1 cellular context compared by ENCODE assay signal in genomic region chr6:121334299-121335104, GRCh38.
TF ChIP-seq lines count a peak whose summit lies in the region.

TBC1D32 (minus strand) TSS chr6:121334480; CDS start chr6:121334430, 50 bp downstream.

TF ChIP-seq in HepG2, 621 proteins besides CTCF, POLR2A, EP300 and RAD21 (continued from another document and continues in another):
- TF ChIP-seq NR2F6 (IDR thresholded peaks at IDR 0.05) (no peak), NR2F6 (CRISPR knock-in tag; IDR thresholded peaks at IDR 0.05) (no peak; the same call in 1 of the 2 replicates), HOXA3 (CRISPR knock-in tag; IDR thresholded peaks at IDR 0.05) (peak; percentile 98), ZNF563 (CRISPR knock-in tag; IDR thresholded peaks at IDR 0.05) (peak; percentile 84; the same call in 1 of the 2 replicates), KLF15 (CRISPR knock-in tag; IDR thresholded peaks at IDR 0.05; ENCODE audit: borderline replicate concordance) (0 out of 2 replicates have a peak, but pooled peaks have one; percentile 42), MEIS1 (CRISPR knock-in tag; IDR thresholded peaks at IDR 0.05; ENCODE audit: borderline replicate concordance) (peak; percentile 71), CBX1 (IDR thresholded peaks at IDR 0.05; ENCODE audit: low read depth) (peak; percentile 69), CREM (IDR thresholded peaks at IDR 0.05) (peak; percentile 93), CREM (CRISPR knock-in tag; IDR thresholded peaks at IDR 0.05) (no peak), RFX3 (CRISPR knock-in tag; IDR thresholded peaks at IDR 0.05) (peak; percentile 94), ZNF574 (CRISPR knock-in tag; IDR thresholded peaks at IDR 0.05) (peak; percentile 71), ZNF839 (CRISPR knock-in tag; IDR thresholded peaks at IDR 0.05; ENCODE audit: borderline replicate concordance) (peak; percentile 83; the same call in 1 of the 2 replicates), DZIP1 (CRISPR knock-in tag; IDR thresholded peaks at IDR 0.05) (peak; percentile 74; the same call in 1 of the 2 replicates), LCORL (IDR thresholded peaks at IDR 0.05) (no peak), LCORL (CRISPR knock-in tag; IDR thresholded peaks at IDR 0.05) (peak; percentile 65), ZNF160 (CRISPR knock-in tag; IDR thresholded peaks at IDR 0.05) (peak; percentile 35; the same call in 1 of the 2 replicates), HDAC6 (IDR thresholded peaks at IDR 0.05; ENCODE audit: low read depth, low read length) (no peak), MED8 (CRISPR knock-in tag; IDR thresholded peaks at IDR 0.05; ENCODE audit: insufficient replicate concordance) (no peak), ZNF382 (CRISPR knock-in tag; IDR thresholded peaks at IDR 0.05; ENCODE audit: borderline replicate concordance) (no peak), ZHX2 (IDR thresholded peaks at IDR 0.05; ENCODE audit: low read depth) (peak; percentile 89; the same call in 1 of the 2 replicates), ZHX2 (CRISPR knock-in tag; IDR thresholded peaks at IDR 0.05; ENCODE audit: borderline replicate concordance) (no peak; the same call in 1 of the 2 replicates), RXRB (CRISPR knock-in tag; IDR thresholded peaks at IDR 0.05; ENCODE audit: borderline replicate concordance) (0 out of 2 replicates have a peak, but pooled peaks have one; percentile 51), NFATC3 (CRISPR knock-in tag; IDR thresholded peaks at IDR 0.05) (peak; percentile 74; the same call in 1 of the 2 replicates), THAP11 (CRISPR knock-in tag; IDR thresholded peaks at IDR 0.05) (peak; percentile 74; the same call in 1 of the 2 replicates), FOSL2 (CRISPR knock-in tag; IDR thresholded peaks at IDR 0.05) (peak; percentile 78), RARA (CRISPR knock-in tag; IDR thresholded peaks at IDR 0.05) (peak; percentile 32; the same call in 1 of the 2 replicates), HNRNPK (IDR thresholded peaks at IDR 0.05; ENCODE audit: low read depth, low read length, poor library complexity, severe bottlenecking) (no peak), ELF3 (CRISPR knock-in tag; IDR thresholded peaks at IDR 0.05) (peak; percentile 46; the same call in 1 of the 2 replicates), SALL1 (CRISPR knock-in tag; IDR thresholded peaks at IDR 0.05) (peak; percentile 95)
- TF ChIP-seq, protein P1, sequence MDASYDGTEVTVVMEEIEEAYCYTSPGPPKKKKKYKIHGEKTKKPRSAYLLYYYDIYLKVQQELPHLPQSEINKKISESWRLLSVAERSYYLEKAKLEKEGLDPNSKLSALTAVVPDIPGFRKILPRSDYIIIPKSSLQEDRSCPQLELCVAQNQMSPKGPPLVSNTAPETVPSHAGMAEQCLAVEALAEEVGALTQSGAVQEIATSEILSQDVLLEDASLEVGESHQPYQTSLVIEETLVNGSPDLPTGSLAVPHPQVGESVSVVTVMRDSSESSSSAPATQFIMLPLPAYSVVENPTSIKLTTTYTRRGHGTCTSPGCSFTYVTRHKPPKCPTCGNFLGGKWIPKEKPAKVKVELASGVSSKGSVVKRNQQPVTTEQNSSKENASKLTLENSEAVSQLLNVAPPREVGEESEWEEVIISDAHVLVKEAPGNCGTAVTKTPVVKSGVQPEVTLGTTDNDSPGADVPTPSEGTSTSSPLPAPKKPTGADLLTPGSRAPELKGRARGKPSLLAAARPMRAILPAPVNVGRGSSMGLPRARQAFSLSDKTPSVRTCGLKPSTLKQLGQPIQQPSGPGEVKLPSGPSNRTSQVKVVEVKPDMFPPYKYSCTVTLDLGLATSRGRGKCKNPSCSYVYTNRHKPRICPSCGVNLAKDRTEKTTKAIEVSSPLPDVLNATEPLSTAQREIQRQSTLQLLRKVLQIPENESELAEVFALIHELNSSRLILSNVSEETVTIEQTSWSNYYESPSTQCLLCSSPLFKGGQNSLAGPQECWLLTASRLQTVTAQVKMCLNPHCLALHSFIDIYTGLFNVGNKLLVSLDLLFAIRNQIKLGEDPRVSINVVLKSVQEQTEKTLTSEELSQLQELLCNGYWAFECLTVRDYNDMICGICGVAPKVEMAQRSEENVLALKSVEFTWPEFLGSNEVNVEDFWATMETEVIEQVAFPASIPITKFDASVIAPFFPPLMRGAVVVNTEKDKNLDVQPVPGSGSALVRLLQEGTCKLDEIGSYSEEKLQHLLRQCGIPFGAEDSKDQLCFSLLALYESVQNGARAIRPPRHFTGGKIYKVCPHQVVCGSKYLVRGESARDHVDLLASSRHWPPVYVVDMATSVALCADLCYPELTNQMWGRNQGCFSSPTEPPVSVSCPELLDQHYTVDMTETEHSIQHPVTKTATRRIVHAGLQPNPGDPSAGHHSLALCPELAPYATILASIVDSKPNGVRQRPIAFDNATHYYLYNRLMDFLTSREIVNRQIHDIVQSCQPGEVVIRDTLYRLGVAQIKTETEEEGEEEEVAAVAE (CRISPR knock-in tag; IDR thresholded peaks at IDR 0.05; ENCODE audit: borderline replicate concordance): peak; percentile 60; the same call in 1 of the 2 replicates
- TF ChIP-seq, protein P2, sequence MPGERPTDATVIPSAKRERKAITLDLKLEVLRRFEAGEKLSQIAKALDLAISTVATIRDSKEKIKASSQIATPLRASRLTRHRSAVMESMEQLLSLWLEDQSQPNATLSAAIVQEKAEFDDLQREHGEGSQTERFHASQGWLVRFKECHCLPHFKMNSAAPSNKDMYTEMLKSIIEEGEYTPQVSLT (CRISPR knock-in tag; IDR thresholded peaks at IDR 0.05; ENCODE audit: borderline replicate concordance, low read depth): peak; percentile 82; the same call in 1 of the 2 replicates
- TF ChIP-seq, protein P3, sequence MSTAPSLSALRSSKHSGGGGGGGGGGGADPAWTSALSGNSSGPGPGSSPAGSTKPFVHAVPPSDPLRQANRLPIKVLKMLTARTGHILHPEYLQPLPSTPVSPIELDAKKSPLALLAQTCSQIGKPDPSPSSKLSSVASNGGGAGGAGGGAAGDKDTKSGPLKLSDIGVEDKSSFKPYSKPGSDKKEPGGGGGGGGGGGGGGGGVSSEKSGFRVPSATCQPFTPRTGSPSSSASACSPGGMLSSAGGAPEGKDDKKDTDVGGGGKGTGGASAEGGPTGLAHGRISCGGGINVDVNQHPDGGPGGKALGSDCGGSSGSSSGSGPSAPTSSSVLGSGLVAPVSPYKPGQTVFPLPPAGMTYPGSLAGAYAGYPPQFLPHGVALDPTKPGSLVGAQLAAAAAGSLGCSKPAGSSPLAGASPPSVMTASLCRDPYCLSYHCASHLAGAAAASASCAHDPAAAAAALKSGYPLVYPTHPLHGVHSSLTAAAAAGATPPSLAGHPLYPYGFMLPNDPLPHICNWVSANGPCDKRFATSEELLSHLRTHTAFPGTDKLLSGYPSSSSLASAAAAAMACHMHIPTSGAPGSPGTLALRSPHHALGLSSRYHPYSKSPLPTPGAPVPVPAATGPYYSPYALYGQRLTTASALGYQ (CRISPR knock-in tag; IDR thresholded peaks at IDR 0.05): peak; percentile 18; the same call in 1 of the 2 replicates
- TF ChIP-seq, protein P4, sequence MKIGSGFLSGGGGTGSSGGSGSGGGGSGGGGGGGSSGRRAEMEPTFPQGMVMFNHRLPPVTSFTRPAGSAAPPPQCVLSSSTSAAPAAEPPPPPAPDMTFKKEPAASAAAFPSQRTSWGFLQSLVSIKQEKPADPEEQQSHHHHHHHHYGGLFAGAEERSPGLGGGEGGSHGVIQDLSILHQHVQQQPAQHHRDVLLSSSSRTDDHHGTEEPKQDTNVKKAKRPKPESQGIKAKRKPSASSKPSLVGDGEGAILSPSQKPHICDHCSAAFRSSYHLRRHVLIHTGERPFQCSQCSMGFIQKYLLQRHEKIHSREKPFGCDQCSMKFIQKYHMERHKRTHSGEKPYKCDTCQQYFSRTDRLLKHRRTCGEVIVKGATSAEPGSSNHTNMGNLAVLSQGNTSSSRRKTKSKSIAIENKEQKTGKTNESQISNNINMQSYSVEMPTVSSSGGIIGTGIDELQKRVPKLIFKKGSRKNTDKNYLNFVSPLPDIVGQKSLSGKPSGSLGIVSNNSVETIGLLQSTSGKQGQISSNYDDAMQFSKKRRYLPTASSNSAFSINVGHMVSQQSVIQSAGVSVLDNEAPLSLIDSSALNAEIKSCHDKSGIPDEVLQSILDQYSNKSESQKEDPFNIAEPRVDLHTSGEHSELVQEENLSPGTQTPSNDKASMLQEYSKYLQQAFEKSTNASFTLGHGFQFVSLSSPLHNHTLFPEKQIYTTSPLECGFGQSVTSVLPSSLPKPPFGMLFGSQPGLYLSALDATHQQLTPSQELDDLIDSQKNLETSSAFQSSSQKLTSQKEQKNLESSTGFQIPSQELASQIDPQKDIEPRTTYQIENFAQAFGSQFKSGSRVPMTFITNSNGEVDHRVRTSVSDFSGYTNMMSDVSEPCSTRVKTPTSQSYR (CRISPR knock-in tag; IDR thresholded peaks at IDR 0.05; ENCODE audit: borderline replicate concordance): peak; percentile 72; the same call in 1 of the 2 replicates
